8 cellular contexts compared by ENCODE assay signal in the genomic region with DNA sequence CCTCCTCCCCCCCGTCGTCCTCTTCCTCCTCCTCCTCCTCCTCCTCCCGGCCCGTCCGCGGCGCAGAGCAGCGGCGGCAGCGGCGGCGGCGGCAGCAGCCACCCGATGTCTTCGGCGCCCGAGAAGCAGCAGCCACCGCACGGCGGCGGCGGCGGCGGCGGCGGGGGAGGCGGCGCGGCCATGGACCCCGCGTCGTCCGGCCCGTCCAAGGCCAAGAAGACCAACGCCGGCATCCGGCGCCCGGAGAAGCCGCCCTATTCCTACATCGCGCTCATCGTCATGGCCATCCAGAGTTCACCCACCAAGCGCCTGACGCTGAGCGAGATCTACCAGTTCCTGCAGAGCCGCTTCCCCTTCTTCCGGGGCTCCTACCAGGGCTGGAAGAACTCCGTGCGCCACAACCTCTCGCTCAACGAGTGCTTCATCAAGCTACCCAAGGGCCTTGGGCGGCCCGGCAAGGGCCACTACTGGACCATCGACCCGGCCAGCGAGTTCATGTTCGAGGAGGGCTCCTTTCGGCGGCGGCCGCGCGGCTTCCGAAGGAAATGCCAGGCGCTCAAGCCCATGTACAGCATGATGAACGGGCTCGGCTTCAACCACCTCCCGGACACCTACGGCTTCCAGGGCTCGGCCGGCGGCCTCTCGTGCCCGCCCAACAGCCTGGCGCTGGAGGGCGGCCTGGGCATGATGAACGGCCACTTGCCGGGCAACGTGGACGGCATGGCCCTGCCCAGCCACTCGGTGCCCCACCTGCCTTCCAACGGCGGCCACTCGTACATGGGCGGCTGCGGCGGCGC. TPM values are rescaled to one million over a fixed set of nuclear protein-coding genes. Genes with fewer than 3 reads are reported as not detected.
DNase-seq lines count a peak whose midpoint lies in the region; ATAC-seq and TF ChIP-seq lines count a peak whose summit lies in the region.

FOXF1 (plus strand) TSS at position 63 of the 797 bp plus-strand sequence; CDS start at position 106, 43 bp downstream.

- no peaks in the 10 kb centered on the region for H3K9me3 ChIP-seq in tibial artery

- H3K27me3 Mint-ChIP-seq in activated T-cell treated with anti-CD3 and anti-CD28 coated beads, Interleukin-2, amount 50 U/mL, for 4 hours (ENCODE audit: low read depth): peaks cover 69% of the 10 kb centered on the region

- H3K4me3 Mint-ChIP-seq in activated T-cell treated with anti-CD3 and anti-CD28 coated beads, Interleukin-2, amount 50 U/mL, for 4 hours: peak within 1 kb of the TSS; percentile 71

- H3K4me1 ChIP-seq in tibial artery: peaks cover 0 to 50% (median 43%) of the 10 kb centered on the region in 4 donors

- no peak for TF ChIP-seq CTCF in tibial artery (IDR thresholded peaks at IDR 0.05)

- peak within 1 kb of the TSS; percentile 58 to 75 for H3K4me3 ChIP-seq in tibial artery

- no peaks in the 10 kb centered on the region for H3K36me3 ChIP-seq in tibial artery

- DNase-seq in activated T-cell treated with anti-CD3 and anti-CD28 coated beads, Interleukin-2, amount 50 U/mL, for 4 hours: no peak
- DNase-seq in activated T-cell treated with anti-CD3 and anti-CD28 coated beads, Interleukin-2, amount 50 U/mL, for 1 hour: no peak
- DNase-seq in astrocyte of the hippocampus (ENCODE audit: low read depth, low spot score) (peak; percentile 61), left kidney (ENCODE audit: low read depth, low spot score) (peak; percentile 67), tibial artery (no peak), NCI-H524 treated with DMSO at 0.1 percent for 48 hours (lab: John Stamatoyannopoulos, UW) (no peak), SKM-1 (lab: John Stamatoyannopoulos, UW; ENCODE audit: unreplicated experiment) (no peak)

- peaks cover 21 to 92% of the 10 kb centered on the region in 2 donors for H3K27me3 ChIP-seq in tibial artery

- no peaks in the 10 kb centered on the region for H3K9me3 Mint-ChIP-seq in activated T-cell treated with anti-CD3 and anti-CD28 coated beads, Interleukin-2, amount 50 U/mL, for 4 hours

- intact Hi-C loops in tibial artery (cut with DNase I; ENCODE audit: low total_unique reads): loop anchor here (5.0 to 10.0 kb wide), 2 partner anchors 168 to 686 kb away; no protein-coding TSS in a partner anchor

- H3K27ac ChIP-seq in tibial artery: peak within 1 kb of the TSS; percentile 43 to 64

- ATAC-seq in activated T-cell treated with anti-CD3 and anti-CD28 coated beads, Interleukin-2, amount 50 U/mL, for 4 hours: peak in 1 of 2 donors; percentile 29
- ATAC-seq in HG02642 (IDR thresholded peaks at IDR 0.05; ENCODE audit: poor library complexity, unreplicated experiment): no peak

- peaks cover 29% of the 10 kb centered on the region for H3K4me1 Mint-ChIP-seq in activated T-cell treated with anti-CD3 and anti-CD28 coated beads, Interleukin-2, amount 50 U/mL, for 4 hours (ENCODE audit: low read depth)

- H3K36me3 Mint-ChIP-seq in activated T-cell treated with anti-CD3 and anti-CD28 coated beads, Interleukin-2, amount 50 U/mL, for 4 hours (ENCODE audit: insufficient read depth): no peaks in the 10 kb centered on the region

RNA-seq across cellular contexts. Expression of gene FOXF1, which starts in this region (rescaled TPM):
- total RNA-seq in activated T-cell treated with anti-CD3 and anti-CD28 coated beads, Interleukin-2, amount 50 U/mL, for 4 hours: under 1 TPM; 0.05 to 0.08 (median 0.08) TPM

Comparison
In these comparisons a context has a peak if more than half of its experiments do, and no peak if none do; other contexts are left out.
1. DNase-seq: peak in astrocyte of the hippocampus (single experiment) and left kidney (single experiment); none in activated T-cell treated with anti-CD3 and anti-CD28 coated beads, Interleukin-2, amount 50 U/mL, for 4 hours (single experiment), activated T-cell treated with anti-CD3 and anti-CD28 coated beads, Interleukin-2, amount 50 U/mL, for 1 hour (single experiment), tibial artery (0 of 2), NCI-H524 treated with DMSO at 0.1 percent for 48 hours (single experiment) and SKM-1 (single experiment).